Comparison of ENCODE assay signal across 15 cellular contexts in the genomic region with DNA sequence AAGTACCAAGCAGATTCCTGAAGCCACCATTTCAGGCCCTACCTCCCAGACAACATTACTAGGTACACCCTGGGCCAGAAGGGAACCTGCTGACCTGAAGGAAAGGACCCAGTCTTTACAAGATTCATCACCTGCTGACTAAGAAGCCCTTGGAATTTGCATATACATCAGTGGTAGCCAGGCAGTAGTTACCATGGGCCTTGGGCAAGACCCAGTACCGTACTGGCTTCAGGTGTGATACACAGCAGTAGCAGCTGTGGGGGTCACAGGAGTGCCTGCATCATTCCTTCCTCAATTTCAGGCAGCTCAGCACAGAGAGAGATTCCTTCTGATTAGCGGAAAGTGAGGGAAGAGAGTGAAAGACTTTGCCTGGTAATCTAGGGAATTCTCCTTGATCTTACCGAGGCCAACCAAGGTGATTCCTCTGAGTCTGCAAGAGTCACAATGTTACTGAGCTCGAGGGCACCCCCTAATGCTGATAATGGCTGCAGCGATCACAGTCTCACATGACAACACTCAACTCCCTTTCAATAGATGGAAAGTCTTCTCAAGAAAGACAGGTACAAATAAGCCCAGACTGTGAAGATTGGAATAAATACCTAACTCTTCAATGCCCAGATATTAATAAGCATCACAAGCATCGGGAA.
"Had no signal": no experiment of that assay in that cellular context is flagged by ENCODE, and none has a peak within 500 bp of the region (broad histone marks: within the 10 kb centered on the region; RNA-seq: fewer than 3 reads in every experiment).

No MANE protein-coding gene starts in this region.

- H3K4me1 ChIP-seq: ascending aorta, colonic mucosa, spleen had no signal

- DNase-seq: activated CD4-positive, alpha-beta memory T cell treated with anti-CD3 and anti-CD28 coated beads, Interleukin-2, amount 10 ng/mL, durations not matched to agents 7 days and 5 days; activated CD4-positive, alpha-beta T cell treated with anti-CD3 and anti-CD28 coated beads for 36 hours; colonic mucosa; effector CD4-positive, alpha-beta T cell; mucosa of descending colon; naive thymus-derived CD8-positive, alpha-beta T cell; spleen; stimulated activated CD4-positive, alpha-beta T cell treated with anti-CD3 and anti-CD28 coated beads, Interleukin-2, amount 100 ng/mL, for 24 hours; stimulated activated naive CD4-positive, alpha-beta T cell; SW 1271; trophoblast cell had no signal

- FAIRE-seq: islet of Langerhans had no signal

- H3K36me3 ChIP-seq: ascending aorta, colonic mucosa, spleen had no signal

- H3K9me3 ChIP-seq: colonic mucosa had no signal

- ATAC-seq: activated CD4-positive, alpha-beta T cell treated with anti-CD3 and anti-CD28 coated beads for 36 hours; mucosa of descending colon; naive thymus-derived CD8-positive, alpha-beta T cell; sciatic nerve had no signal

- H3K4me3 ChIP-seq: ascending aorta, colonic mucosa, mucosa of descending colon, spleen had no signal

- H3K27me3 ChIP-seq: ascending aorta, colonic mucosa, spleen had no signal

- H3K27ac Mint-ChIP-seq: activated CD4-positive, alpha-beta memory T cell treated with anti-CD3 and anti-CD28 coated beads, Interleukin-2, amount 10 ng/mL, durations not matched to agents 7 days and 5 days; activated CD4-positive, alpha-beta T cell treated with anti-CD3 and anti-CD28 coated beads for 36 hours; naive thymus-derived CD8-positive, alpha-beta T cell; progenitor cell of endocrine pancreas had no signal

- H3K27ac ChIP-seq: ascending aorta, colonic mucosa, spleen had no signal

- H3K4me3 Mint-ChIP-seq: activated CD4-positive, alpha-beta memory T cell treated with anti-CD3 and anti-CD28 coated beads, Interleukin-2, amount 10 ng/mL, durations not matched to agents 7 days and 5 days; activated CD4-positive, alpha-beta T cell treated with anti-CD3 and anti-CD28 coated beads for 36 hours; naive thymus-derived CD8-positive, alpha-beta T cell had no signal

- H3K4me1 Mint-ChIP-seq: activated CD4-positive, alpha-beta memory T cell treated with anti-CD3 and anti-CD28 coated beads, Interleukin-2, amount 10 ng/mL, durations not matched to agents 7 days and 5 days; activated CD4-positive, alpha-beta T cell treated with anti-CD3 and anti-CD28 coated beads for 36 hours; naive thymus-derived CD8-positive, alpha-beta T cell had no signal
